15 cellular contexts compared by ENCODE assay signal in the genomic region with DNA sequence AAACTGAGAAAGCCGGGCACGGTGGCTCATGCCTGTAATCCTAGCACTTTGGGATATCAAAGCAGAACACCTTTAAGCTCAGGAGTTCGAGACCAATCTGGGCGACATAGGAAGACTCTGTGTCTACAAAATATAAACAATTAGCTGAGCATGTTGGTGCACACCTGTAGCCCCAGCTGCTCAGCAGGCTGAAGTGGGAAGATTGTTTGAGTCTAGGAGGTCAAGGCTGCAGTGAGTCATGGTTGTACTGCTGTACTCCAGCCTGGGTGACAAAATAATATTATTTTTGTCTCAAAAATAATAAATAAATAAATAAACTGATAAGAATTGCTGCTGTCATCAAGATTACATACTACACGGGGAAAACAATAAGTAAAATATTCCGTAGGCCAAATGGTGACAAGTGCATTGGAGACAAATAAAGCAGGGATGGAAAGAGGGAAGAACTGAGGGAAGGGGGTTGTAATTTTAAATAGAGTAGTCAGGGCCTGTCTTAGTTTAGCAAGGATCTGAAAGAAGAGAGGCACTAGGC.
DNase-seq lines count a peak whose midpoint lies in the region; ATAC-seq and TF ChIP-seq lines count a peak whose summit lies in the region.
"Had no signal": no experiment of that assay in that cellular context is flagged by ENCODE, and none has a peak within 500 bp of the region (broad histone marks: within the 10 kb centered on the region; RNA-seq: fewer than 3 reads in every experiment).

No MANE protein-coding gene starts in this region.

- TF ChIP-seq CTCF in choroid plexus epithelial cell (conservative IDR thresholded peaks at IDR 0.05; ENCODE audit: low read depth, low read length), result no peak
- TF ChIP-seq CTCF in GM20000 (IDR thresholded peaks at IDR 0.05; ENCODE audit: extremely low read depth, missing control alignments), result no peak

- H3K4me3 ChIP-seq in choroid plexus epithelial cell (ENCODE audit: low read depth, low read length), result no peak overlapping the region

- no peaks in the 10 kb centered on the region for H3K27me3 Mint-ChIP-seq in stimulated activated naive CD8-positive, alpha-beta T cell treated with anti-CD3 and anti-CD28 coated beads, Interleukin-15, Interleukin-2, amounts not matched to agents 100 ng/mL and 50 ng/mL, for 24 hours
- no peaks in the 10 kb centered on the region for H3K27me3 Mint-ChIP-seq in stimulated activated naive CD8-positive, alpha-beta T cell treated with anti-CD3 and anti-CD28 coated beads, Interleukin-15, amount 100 ng/mL, for 72 hours

- no peak for ATAC-seq in stimulated activated naive CD8-positive, alpha-beta T cell treated with anti-CD3 and anti-CD28 coated beads, Interleukin-15, amount 100 ng/mL, for 72 hours
- ATAC-seq in GM21528 (IDR thresholded peaks at IDR 0.05; ENCODE audit: low FRiP score, unreplicated experiment), result no peak
- ATAC-seq: SK-N-SH treated with all-trans-retinoic acid at 6 μM for 48 hours had no signal

- no peak overlapping the region for H3K4me3 Mint-ChIP-seq in stimulated activated naive CD8-positive, alpha-beta T cell treated with anti-CD3 and anti-CD28 coated beads, Interleukin-15, Interleukin-2, amounts not matched to agents 100 ng/mL and 50 ng/mL, for 24 hours
- H3K4me3 Mint-ChIP-seq in stimulated activated naive CD8-positive, alpha-beta T cell treated with anti-CD3 and anti-CD28 coated beads, Interleukin-15, amount 100 ng/mL, for 72 hours, result no peak overlapping the region
- H3K4me3 Mint-ChIP-seq: CD14-positive monocyte, H9 had no signal

- peaks cover 25% of the 10 kb centered on the region for H3K4me1 Mint-ChIP-seq in stimulated activated naive CD8-positive, alpha-beta T cell treated with anti-CD3 and anti-CD28 coated beads, Interleukin-15, Interleukin-2, amounts not matched to agents 100 ng/mL and 50 ng/mL, for 24 hours (ENCODE audit: low read depth)
- peaks cover 24% of the 10 kb centered on the region for H3K4me1 Mint-ChIP-seq in stimulated activated naive CD8-positive, alpha-beta T cell treated with anti-CD3 and anti-CD28 coated beads, Interleukin-15, amount 100 ng/mL, for 72 hours

- H3K9me3 Mint-ChIP-seq in stimulated activated naive CD8-positive, alpha-beta T cell treated with anti-CD3 and anti-CD28 coated beads, Interleukin-15, Interleukin-2, amounts not matched to agents 100 ng/mL and 50 ng/mL, for 24 hours, result no peaks in the 10 kb centered on the region
- no peaks in the 10 kb centered on the region for H3K9me3 Mint-ChIP-seq in stimulated activated naive CD8-positive, alpha-beta T cell treated with anti-CD3 and anti-CD28 coated beads, Interleukin-15, amount 100 ng/mL, for 72 hours
- H3K9me3 Mint-ChIP-seq: H9 had no signal

- H3K27ac Mint-ChIP-seq in stimulated activated naive CD8-positive, alpha-beta T cell treated with anti-CD3 and anti-CD28 coated beads, Interleukin-15, Interleukin-2, amounts not matched to agents 100 ng/mL and 50 ng/mL, for 24 hours, result peak overlapping the region; percentile 18
- no peak overlapping the region for H3K27ac Mint-ChIP-seq in stimulated activated naive CD8-positive, alpha-beta T cell treated with anti-CD3 and anti-CD28 coated beads, Interleukin-15, amount 100 ng/mL, for 72 hours
- H3K27ac Mint-ChIP-seq: H9 had no signal

- DNase-seq in stimulated activated naive CD8-positive, alpha-beta T cell treated with anti-CD3 and anti-CD28 coated beads, Interleukin-15, amount 100 ng/mL, for 72 hours, result no peak
- peak; percentile 20 for DNase-seq in NCI-H524 treated with DMSO at 0.1 percent for 48 hours (lab: John Stamatoyannopoulos, UW)
- DNase-seq in choroid plexus epithelial cell (ENCODE audit: low read depth), result peak; percentile 58
- no peak for DNase-seq in stimulated activated CD4-positive, alpha-beta T cell treated with anti-CD3 and anti-CD28 coated beads, Interleukin-4, amount 100 ng/mL, for 24 hours
- DNase-seq in GM20000 (ENCODE audit: low spot score), result no peak
- DNase-seq: COR-L47, DMS79, H9, NCI-H1417 treated with DMSO at 0.1 percent for 48 hours, NCI-H2029, SHP77 treated with DMSO at 0.1 percent for 48 hours had no signal

- H3K36me3 Mint-ChIP-seq in stimulated activated naive CD8-positive, alpha-beta T cell treated with anti-CD3 and anti-CD28 coated beads, Interleukin-15, Interleukin-2, amounts not matched to agents 100 ng/mL and 50 ng/mL, for 24 hours (ENCODE audit: low read depth), result no peaks in the 10 kb centered on the region
- H3K36me3 Mint-ChIP-seq: CD14-positive monocyte had no signal

Comparison
In these comparisons a context has a peak if more than half of its experiments do, and no peak if none do; other contexts are left out.
1. DNase-seq: peak in NCI-H524 treated with DMSO at 0.1 percent for 48 hours (single experiment) and choroid plexus epithelial cell (single experiment); none in stimulated activated naive CD8-positive, alpha-beta T cell treated with anti-CD3 and anti-CD28 coated beads, Interleukin-15, amount 100 ng/mL, for 72 hours (0 of 2), stimulated activated CD4-positive, alpha-beta T cell treated with anti-CD3 and anti-CD28 coated beads, Interleukin-4, amount 100 ng/mL, for 24 hours (single experiment) and GM20000 (single experiment).